In the genomic region with DNA sequence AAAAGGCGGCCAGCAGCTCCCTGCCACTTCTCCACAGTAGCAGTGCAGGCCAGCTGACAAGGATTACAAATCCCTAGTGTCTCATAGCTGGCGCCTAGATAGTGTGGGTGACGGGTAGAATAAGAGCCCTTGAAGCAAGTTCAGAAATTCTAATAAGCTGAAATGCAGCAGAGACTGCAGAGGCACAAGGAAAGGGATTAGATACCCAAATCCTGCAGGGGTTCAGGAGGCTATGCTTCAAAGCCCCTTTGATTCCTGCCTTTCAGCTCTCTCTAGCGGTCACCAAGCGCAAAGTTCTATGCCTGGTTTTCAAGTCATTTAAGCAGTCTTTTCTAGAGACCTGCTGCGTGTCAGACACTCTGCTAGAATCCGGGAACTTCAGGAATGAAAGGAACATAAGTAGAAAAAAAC, we compare ENCODE assay signal across 8 cellular contexts.
A peak's percentile ranks its signal among the peaks of the same experiment; 100 is the strongest.
DNase-seq lines count a peak whose midpoint lies in the region; ATAC-seq, FAIRE-seq and TF ChIP-seq lines count a peak whose summit lies in the region.

No MANE protein-coding gene starts in this region.

- no peaks in the 10 kb centered on the region for H3K9me3 ChIP-seq in K562 (replicated peaks; ENCODE audit: control insufficient read depth, insufficient read depth, low read depth, low read length)

- H3K4me3 Mint-ChIP-seq in GM23338, result peak overlapping the region; percentile 71

- H3K27ac ChIP-seq in GM23338 (ENCODE audit: low read depth) (no peak overlapping the region), K562 (ENCODE audit: extremely low read depth, low read depth, low read length) (no peak overlapping the region)

- no peak for FAIRE-seq in K562 (lab: Jason Lieb, UNC)

- peaks cover 8% of the 10 kb centered on the region for H3K27me3 Mint-ChIP-seq in GM23338 (ENCODE audit: insufficient read depth, low read depth, poor library complexity)

- H3K4me1 ChIP-seq in GM23338 (ENCODE audit: insufficient read depth), result peaks cover 5% of the 10 kb centered on the region; the same call in 1 of the 2 replicates
- H3K4me1 ChIP-seq in K562 (replicated peaks in 1 of 2; ENCODE audit: control insufficient read depth in 2 of 2, insufficient read depth in 2 of 2, low read length in 2 of 2), result peaks cover 0 to 13% of the 10 kb centered on the region in 2 experiments; a peak in 3 of 5 replicates

- H3K4me1 Mint-ChIP-seq in GM23338, result peaks cover 17% of the 10 kb centered on the region; the same call in 2 of the 3 replicates

- ATAC-seq in GM23338, result peak; percentile 54
- peak; percentile 69 for ATAC-seq in K562

- peaks cover 5% of the 10 kb centered on the region; the same call in 2 of the 3 replicates for H3K36me3 Mint-ChIP-seq in GM23338 (ENCODE audit: low read depth)

- peak in 1 of 2 experiments; percentile 35; a peak in 2 of 4 replicates for TF ChIP-seq RAD21 in K562 (CRISPR knock-in tag; conservative IDR thresholded peaks at IDR 0.05 in 1 of 2, IDR thresholded peaks at IDR 0.05 in 1 of 2)

- no peaks in the 10 kb centered on the region for H3K9me2 ChIP-seq in GM23338 (ENCODE audit: insufficient read depth)

- peak overlapping the region; percentile 60 for H3K4me3 ChIP-seq in GM23338
- H3K4me3 ChIP-seq in K562, result no peak overlapping the region
- H3K4me3 ChIP-seq in retinal pigment epithelial cell (ENCODE audit: low read length), result peak overlapping the region; percentile 52

- no peak for TF ChIP-seq EP300 in K562 (IDR thresholded peaks at IDR 0.05; ENCODE audit: low read length)

- no peak overlapping the region for H3K27ac Mint-ChIP-seq in GM23338

- H3K9me3 Mint-ChIP-seq in GM23338, result no peaks in the 10 kb centered on the region

- TF ChIP-seq CTCF in GM23338 (conservative IDR thresholded peaks at IDR 0.05; ENCODE audit: low read depth in 2 of 2) (peak; percentile 41 to 73), K562 (IDR thresholded peaks at IDR 0.05 in 2 of 3, conservative IDR thresholded peaks at IDR 0.05 in 1 of 3; ENCODE audit: insufficient read depth in 2 of 3, low read depth in 1 of 3, low read length in 3 of 3) (peak; percentile 13 to 23 (median 20); a peak in 2 of 6 replicates), retinal pigment epithelial cell (conservative IDR thresholded peaks at IDR 0.05; ENCODE audit: low read depth, low read length) (peak; percentile 45)

- no peak overlapping the region for H2AFZ ChIP-seq in GM23338
- no peak overlapping the region for H2AFZ ChIP-seq in K562 (ENCODE audit: low read depth, low read length)

- in situ Hi-C loops in K562 (cut with MboI), result no loop called here

- no peaks in the 10 kb centered on the region for H3F3A ChIP-seq in GM23338 (replicated peaks; ENCODE audit: low read depth)

- H3K79me2 ChIP-seq in GM23338 (replicated peaks; ENCODE audit: insufficient read depth), result no peaks in the 10 kb centered on the region
- H3K79me2 ChIP-seq in K562 (ENCODE audit: control insufficient read depth, insufficient read depth, low read length), result no peaks in the 10 kb centered on the region

- no peak for TF ChIP-seq POLR2A in K562 (conservative IDR thresholded peaks at IDR 0.05)

- intact Hi-C loops in K562 (cut with micrococcal nuclease), result no loop called here

- no peaks in the 10 kb centered on the region for H3K36me3 ChIP-seq in GM23338 (ENCODE audit: insufficient read depth)
- H3K36me3 ChIP-seq in K562 (ENCODE audit: control insufficient read depth, insufficient read depth, low read length), result no peaks in the 10 kb centered on the region

- no TSS peak for BruUV-seq in K562 (replicated peaks; lab: Mats Ljungman, UMichigan)

- H4K20me1 ChIP-seq in GM23338 (replicated peaks; ENCODE audit: insufficient read depth) (no peaks in the 10 kb centered on the region), K562 (replicated peaks; ENCODE audit: control insufficient read depth, insufficient read depth, low read length) (no peaks in the 10 kb centered on the region; the same call in 1 of the 2 replicates)

- no peak overlapping the region for H3K9ac ChIP-seq in K562 (ENCODE audit: insufficient read depth in 1 of 2, low read depth in 2 of 2, low read length in 2 of 2)

- 3% methylated on average over 7 of the region's 7 CpGs for WGBS in K562 (ENCODE audit: insufficient coverage, low coverage, missing lambda C conversion rate)

- DNase-seq in DMS153 (lab: John Stamatoyannopoulos, UW) (peak; percentile 1), GM23338 (ENCODE audit: low spot score) (peak; percentile 62), NCI-H524 treated with DMSO at 0.1 percent for 48 hours (lab: John Stamatoyannopoulos, UW) (peak; percentile 93), K562 (ENCODE audit: extremely low read depth in 1 of 4, low spot score in 3 of 4) (peak; percentile 9 to 17 (median 14)), hippocampal formation (lab: John Stamatoyannopoulos, UW) (peak; percentile 33 to 80), retinal pigment epithelial cell (ENCODE audit: low read depth) (no peak), NCI-H2029 treated with DMSO at 0.1 percent for 48 hours (lab: John Stamatoyannopoulos, UW) (no peak)
- DNase-seq in activated CD4-positive, CD25-positive, alpha-beta regulatory T cell (lab: John Stamatoyannopoulos, UW), result no peak

- H3K27me3 ChIP-seq in GM23338 (ENCODE audit: insufficient read depth), result no peaks in the 10 kb centered on the region
- peaks cover 0 to 16% of the 10 kb centered on the region in 2 experiments; a peak in 2 of 5 replicates for H3K27me3 ChIP-seq in K562 (ENCODE audit: control insufficient read depth in 2 of 2, insufficient read depth in 2 of 2, low read length in 2 of 2)

- H3K9me1 ChIP-seq in K562 (ENCODE audit: control insufficient read depth, insufficient read depth, low read length), result no peaks in the 10 kb centered on the region

- peak overlapping the region; percentile 69 for H3K4me2 ChIP-seq in GM23338
- no peak overlapping the region for H3K4me2 ChIP-seq in K562 (ENCODE audit: insufficient read depth, low read length)

- POLR2A ChIA-PET in K562 (lab: Yijun Ruan, JAX), result no interaction called here

- CTCF ChIA-PET in K562 (lab: Yijun Ruan, JAX; ENCODE audit: low intra/inter-chr PET ratio), result no interaction called here

TF ChIP-seq in GM23338, 12 proteins besides CTCF, POLR2A, EP300 and RAD21 (continues in another document):
- TF ChIP-seq, protein P1, sequence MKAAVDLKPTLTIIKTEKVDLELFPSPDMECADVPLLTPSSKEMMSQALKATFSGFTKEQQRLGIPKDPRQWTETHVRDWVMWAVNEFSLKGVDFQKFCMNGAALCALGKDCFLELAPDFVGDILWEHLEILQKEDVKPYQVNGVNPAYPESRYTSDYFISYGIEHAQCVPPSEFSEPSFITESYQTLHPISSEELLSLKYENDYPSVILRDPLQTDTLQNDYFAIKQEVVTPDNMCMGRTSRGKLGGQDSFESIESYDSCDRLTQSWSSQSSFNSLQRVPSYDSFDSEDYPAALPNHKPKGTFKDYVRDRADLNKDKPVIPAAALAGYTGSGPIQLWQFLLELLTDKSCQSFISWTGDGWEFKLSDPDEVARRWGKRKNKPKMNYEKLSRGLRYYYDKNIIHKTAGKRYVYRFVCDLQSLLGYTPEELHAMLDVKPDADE (IDR thresholded peaks at IDR 0.05), result no peak

TF ChIP-seq in K562, 482 proteins besides CTCF, POLR2A, EP300 and RAD21:
- no peak for TF ChIP-seq CBFA2T3 (IDR thresholded peaks at IDR 0.05)
- TF ChIP-seq CHD4 (IDR thresholded peaks at IDR 0.05; ENCODE audit: insufficient read depth, insufficient replicate concordance, low read depth, low read length, poor library complexity, severe bottlenecking), result no peak
- no peak for TF ChIP-seq ELF4 (CRISPR knock-in tag; IDR thresholded peaks at IDR 0.05)
- no peak for TF ChIP-seq TRIM24 (IDR thresholded peaks at IDR 0.05)
- TF ChIP-seq PHB2 (IDR thresholded peaks at IDR 0.05; ENCODE audit: low read depth), result no peak
- no peak for TF ChIP-seq YBX1 (IDR thresholded peaks at IDR 0.05)
- TF ChIP-seq ZSCAN32 (CRISPR knock-in tag; IDR thresholded peaks at IDR 0.05), result no peak
- no peak for TF ChIP-seq POLR3A (IDR thresholded peaks at IDR 0.05; ENCODE audit: borderline replicate concordance, extremely low read depth, insufficient read depth, insufficient read length)
- no peak for TF ChIP-seq PRMT5 (CRISPR knock-in tag; IDR thresholded peaks at IDR 0.05)
- no peak for TF ChIP-seq CBX3 (IDR thresholded peaks at IDR 0.05; ENCODE audit: borderline replicate concordance in 1 of 2, low read length in 2 of 2)
- TF ChIP-seq ATF7 (IDR thresholded peaks at IDR 0.05), result no peak
- TF ChIP-seq, protein P2, sequence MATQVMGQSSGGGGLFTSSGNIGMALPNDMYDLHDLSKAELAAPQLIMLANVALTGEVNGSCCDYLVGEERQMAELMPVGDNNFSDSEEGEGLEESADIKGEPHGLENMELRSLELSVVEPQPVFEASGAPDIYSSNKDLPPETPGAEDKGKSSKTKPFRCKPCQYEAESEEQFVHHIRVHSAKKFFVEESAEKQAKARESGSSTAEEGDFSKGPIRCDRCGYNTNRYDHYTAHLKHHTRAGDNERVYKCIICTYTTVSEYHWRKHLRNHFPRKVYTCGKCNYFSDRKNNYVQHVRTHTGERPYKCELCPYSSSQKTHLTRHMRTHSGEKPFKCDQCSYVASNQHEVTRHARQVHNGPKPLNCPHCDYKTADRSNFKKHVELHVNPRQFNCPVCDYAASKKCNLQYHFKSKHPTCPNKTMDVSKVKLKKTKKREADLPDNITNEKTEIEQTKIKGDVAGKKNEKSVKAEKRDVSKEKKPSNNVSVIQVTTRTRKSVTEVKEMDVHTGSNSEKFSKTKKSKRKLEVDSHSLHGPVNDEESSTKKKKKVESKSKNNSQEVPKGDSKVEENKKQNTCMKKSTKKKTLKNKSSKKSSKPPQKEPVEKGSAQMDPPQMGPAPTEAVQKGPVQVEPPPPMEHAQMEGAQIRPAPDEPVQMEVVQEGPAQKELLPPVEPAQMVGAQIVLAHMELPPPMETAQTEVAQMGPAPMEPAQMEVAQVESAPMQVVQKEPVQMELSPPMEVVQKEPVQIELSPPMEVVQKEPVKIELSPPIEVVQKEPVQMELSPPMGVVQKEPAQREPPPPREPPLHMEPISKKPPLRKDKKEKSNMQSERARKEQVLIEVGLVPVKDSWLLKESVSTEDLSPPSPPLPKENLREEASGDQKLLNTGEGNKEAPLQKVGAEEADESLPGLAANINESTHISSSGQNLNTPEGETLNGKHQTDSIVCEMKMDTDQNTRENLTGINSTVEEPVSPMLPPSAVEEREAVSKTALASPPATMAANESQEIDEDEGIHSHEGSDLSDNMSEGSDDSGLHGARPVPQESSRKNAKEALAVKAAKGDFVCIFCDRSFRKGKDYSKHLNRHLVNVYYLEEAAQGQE (CRISPR knock-in tag; IDR thresholded peaks at IDR 0.05; ENCODE audit: low read depth), result no peak
- no peak for TF ChIP-seq HMG20A (CRISPR knock-in tag; conservative IDR thresholded peaks at IDR 0.05)
- TF ChIP-seq SREBF2 (CRISPR knock-in tag; IDR thresholded peaks at IDR 0.05), result no peak
- no peak for TF ChIP-seq RBFOX2 (IDR thresholded peaks at IDR 0.05; ENCODE audit: low read depth, low read length)

Comparison
In these comparisons a context has a peak if more than half of its experiments do, and no peak if none do; other contexts are left out.
1. DNase-seq: peak in DMS153 (single experiment), GM23338 (single experiment), NCI-H524 treated with DMSO at 0.1 percent for 48 hours (single experiment), K562 (4 of 4) and hippocampal formation (2 of 2); none in retinal pigment epithelial cell (single experiment), activated CD4-positive, CD25-positive, alpha-beta regulatory T cell (0 of 4) and NCI-H2029 treated with DMSO at 0.1 percent for 48 hours (single experiment).
2. Peak in every context shown above with its lines, with median percentiles within 50 percentile points of each other: CTCF ChIP-seq.